ENCODE assay signal across 1 cellular context in genomic region chr4:90958256-90958895, GRCh38.
A peak's percentile ranks its signal among the peaks of the same experiment; 100 is the strongest.
TF ChIP-seq lines count a peak whose summit lies in the region.

No MANE protein-coding gene starts in this region.

TF ChIP-seq in HEK293, 187 proteins besides CTCF, POLR2A, EP300 and RAD21 (continued from another document and continues in another):
- TF ChIP-seq ZNF843 (tag by site-specific recombination; IDR thresholded peaks at IDR 0.05): peak; percentile 72; the same call in 1 of the 2 replicates
- TF ChIP-seq ZNF664 (tag by site-specific recombination; IDR thresholded peaks at IDR 0.05): no peak
- no peak for TF ChIP-seq ZNF555 (tag by site-specific recombination; conservative IDR thresholded peaks at IDR 0.05)
- TF ChIP-seq ZNF621 (tag by site-specific recombination; IDR thresholded peaks at IDR 0.05): no peak
- TF ChIP-seq ZNF366 (tag by site-specific recombination; conservative IDR thresholded peaks at IDR 0.05): peak; percentile 81
- no peak for TF ChIP-seq ZEB2 (tag by site-specific recombination; IDR thresholded peaks at IDR 0.05)
- no peak for TF ChIP-seq ZNF140 (tag by site-specific recombination; IDR thresholded peaks at IDR 0.05)
- no peak for TF ChIP-seq ZNF292 (tag by site-specific recombination; IDR thresholded peaks at IDR 0.05; ENCODE audit: borderline replicate concordance, low read depth)
- TF ChIP-seq ZNF214 (tag by site-specific recombination; IDR thresholded peaks at IDR 0.05; ENCODE audit: borderline replicate concordance): no peak
- TF ChIP-seq, protein P1, sequence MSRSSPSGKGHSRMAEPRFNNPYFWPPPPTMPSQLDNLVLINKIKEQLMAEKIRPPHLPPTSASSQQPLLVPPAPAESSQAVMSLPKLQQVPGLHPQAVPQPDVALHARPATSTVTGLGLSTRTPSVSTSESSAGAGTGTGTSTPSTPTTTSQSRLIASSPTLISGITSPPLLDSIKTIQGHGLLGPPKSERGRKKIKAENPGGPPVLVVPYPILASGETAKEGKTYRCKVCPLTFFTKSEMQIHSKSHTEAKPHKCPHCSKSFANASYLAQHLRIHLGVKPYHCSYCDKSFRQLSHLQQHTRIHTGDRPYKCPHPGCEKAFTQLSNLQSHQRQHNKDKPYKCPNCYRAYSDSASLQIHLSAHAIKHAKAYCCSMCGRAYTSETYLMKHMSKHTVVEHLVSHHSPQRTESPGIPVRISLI (tag by site-specific recombination; IDR thresholded peaks at IDR 0.05): peak; percentile 95
- no peak for TF ChIP-seq YY2 (tag by site-specific recombination; IDR thresholded peaks at IDR 0.05)
- no peak for TF ChIP-seq ZFP41 (tag by site-specific recombination; IDR thresholded peaks at IDR 0.05; ENCODE audit: borderline replicate concordance)
- peak; percentile 97 for TF ChIP-seq INSM2 (tag by site-specific recombination; IDR thresholded peaks at IDR 0.05)
- TF ChIP-seq, protein P2, sequence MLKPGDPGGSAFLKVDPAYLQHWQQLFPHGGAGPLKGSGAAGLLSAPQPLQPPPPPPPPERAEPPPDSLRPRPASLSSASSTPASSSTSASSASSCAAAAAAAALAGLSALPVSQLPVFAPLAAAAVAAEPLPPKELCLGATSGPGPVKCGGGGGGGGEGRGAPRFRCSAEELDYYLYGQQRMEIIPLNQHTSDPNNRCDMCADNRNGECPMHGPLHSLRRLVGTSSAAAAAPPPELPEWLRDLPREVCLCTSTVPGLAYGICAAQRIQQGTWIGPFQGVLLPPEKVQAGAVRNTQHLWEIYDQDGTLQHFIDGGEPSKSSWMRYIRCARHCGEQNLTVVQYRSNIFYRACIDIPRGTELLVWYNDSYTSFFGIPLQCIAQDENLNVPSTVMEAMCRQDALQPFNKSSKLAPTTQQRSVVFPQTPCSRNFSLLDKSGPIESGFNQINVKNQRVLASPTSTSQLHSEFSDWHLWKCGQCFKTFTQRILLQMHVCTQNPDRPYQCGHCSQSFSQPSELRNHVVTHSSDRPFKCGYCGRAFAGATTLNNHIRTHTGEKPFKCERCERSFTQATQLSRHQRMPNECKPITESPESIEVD (tag by site-specific recombination; IDR thresholded peaks at IDR 0.05): peak; percentile 81
- TF ChIP-seq ZNF692 (tag by site-specific recombination; IDR thresholded peaks at IDR 0.05): 0 out of 2 replicates have a peak, but pooled peaks have one; percentile 30
- no peak for TF ChIP-seq MEIS1 (CRISPR knock-in tag; IDR thresholded peaks at IDR 0.05; ENCODE audit: borderline replicate concordance)
- no peak for TF ChIP-seq ZNF768 (tag by site-specific recombination; IDR thresholded peaks at IDR 0.05)
- TF ChIP-seq, protein P3, sequence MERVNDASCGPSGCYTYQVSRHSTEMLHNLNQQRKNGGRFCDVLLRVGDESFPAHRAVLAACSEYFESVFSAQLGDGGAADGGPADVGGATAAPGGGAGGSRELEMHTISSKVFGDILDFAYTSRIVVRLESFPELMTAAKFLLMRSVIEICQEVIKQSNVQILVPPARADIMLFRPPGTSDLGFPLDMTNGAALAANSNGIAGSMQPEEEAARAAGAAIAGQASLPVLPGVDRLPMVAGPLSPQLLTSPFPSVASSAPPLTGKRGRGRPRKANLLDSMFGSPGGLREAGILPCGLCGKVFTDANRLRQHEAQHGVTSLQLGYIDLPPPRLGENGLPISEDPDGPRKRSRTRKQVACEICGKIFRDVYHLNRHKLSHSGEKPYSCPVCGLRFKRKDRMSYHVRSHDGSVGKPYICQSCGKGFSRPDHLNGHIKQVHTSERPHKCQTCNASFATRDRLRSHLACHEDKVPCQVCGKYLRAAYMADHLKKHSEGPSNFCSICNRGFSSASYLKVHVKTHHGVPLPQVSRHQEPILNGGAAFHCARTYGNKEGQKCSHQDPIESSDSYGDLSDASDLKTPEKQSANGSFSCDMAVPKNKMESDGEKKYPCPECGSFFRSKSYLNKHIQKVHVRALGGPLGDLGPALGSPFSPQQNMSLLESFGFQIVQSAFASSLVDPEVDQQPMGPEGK (tag by site-specific recombination; IDR thresholded peaks at IDR 0.05): no peak; the same call in 1 of the 2 replicates
- no peak for TF ChIP-seq KLF7 (tag by site-specific recombination; IDR thresholded peaks at IDR 0.05; ENCODE audit: borderline replicate concordance)
- no peak for TF ChIP-seq PRDM1 (tag by site-specific recombination; IDR thresholded peaks at IDR 0.05)
- TF ChIP-seq OVOL3 (tag by site-specific recombination; IDR thresholded peaks at IDR 0.05): no peak
- TF ChIP-seq KLF1 (tag by site-specific recombination; IDR thresholded peaks at IDR 0.05): no peak
- no peak for TF ChIP-seq ZSCAN18 (tag by site-specific recombination; IDR thresholded peaks at IDR 0.05)
- TF ChIP-seq ZNF639 (tag by site-specific recombination; IDR thresholded peaks at IDR 0.05): peak; percentile 31; the same call in 1 of the 2 replicates
- no peak for TF ChIP-seq ZNF146 (tag by site-specific recombination; IDR thresholded peaks at IDR 0.05)
- TF ChIP-seq GFI1B (tag by site-specific recombination; IDR thresholded peaks at IDR 0.05): no peak
- no peak for TF ChIP-seq ZNF626 (tag by site-specific recombination; IDR thresholded peaks at IDR 0.05)
- TF ChIP-seq SETDB1 (IDR thresholded peaks at IDR 0.05; ENCODE audit: insufficient read length, low read length): peak; percentile 90
- peak; percentile 94 for TF ChIP-seq TRIM28 (IDR thresholded peaks at IDR 0.05; ENCODE audit: borderline replicate concordance, low read length)
- TF ChIP-seq ZNF600 (tag by site-specific recombination; IDR thresholded peaks at IDR 0.05): peak; percentile 47; the same call in 1 of the 2 replicates
- TF ChIP-seq, protein P4, sequence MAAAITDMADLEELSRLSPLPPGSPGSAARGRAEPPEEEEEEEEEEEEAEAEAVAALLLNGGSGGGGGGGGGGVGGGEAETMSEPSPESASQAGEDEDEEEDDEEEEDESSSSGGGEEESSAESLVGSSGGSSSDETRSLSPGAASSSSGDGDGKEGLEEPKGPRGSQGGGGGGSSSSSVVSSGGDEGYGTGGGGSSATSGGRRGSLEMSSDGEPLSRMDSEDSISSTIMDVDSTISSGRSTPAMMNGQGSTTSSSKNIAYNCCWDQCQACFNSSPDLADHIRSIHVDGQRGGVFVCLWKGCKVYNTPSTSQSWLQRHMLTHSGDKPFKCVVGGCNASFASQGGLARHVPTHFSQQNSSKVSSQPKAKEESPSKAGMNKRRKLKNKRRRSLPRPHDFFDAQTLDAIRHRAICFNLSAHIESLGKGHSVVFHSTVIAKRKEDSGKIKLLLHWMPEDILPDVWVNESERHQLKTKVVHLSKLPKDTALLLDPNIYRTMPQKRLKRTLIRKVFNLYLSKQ (tag by site-specific recombination; IDR thresholded peaks at IDR 0.05; ENCODE audit: borderline replicate concordance): no peak
- no peak for TF ChIP-seq ZNF521 (tag by site-specific recombination; IDR thresholded peaks at IDR 0.05)
- no peak for TF ChIP-seq ZNF670 (tag by site-specific recombination; IDR thresholded peaks at IDR 0.05; ENCODE audit: low read depth)
- no peak for TF ChIP-seq HOXC10 (CRISPR knock-in tag; IDR thresholded peaks at IDR 0.05)
- no peak for TF ChIP-seq OSR2 (tag by site-specific recombination; IDR thresholded peaks at IDR 0.05)
- TF ChIP-seq ZNF585B (tag by site-specific recombination; IDR thresholded peaks at IDR 0.05): no peak
- TF ChIP-seq ZNF350 (tag by site-specific recombination; IDR thresholded peaks at IDR 0.05): no peak
- TF ChIP-seq, protein P5, sequence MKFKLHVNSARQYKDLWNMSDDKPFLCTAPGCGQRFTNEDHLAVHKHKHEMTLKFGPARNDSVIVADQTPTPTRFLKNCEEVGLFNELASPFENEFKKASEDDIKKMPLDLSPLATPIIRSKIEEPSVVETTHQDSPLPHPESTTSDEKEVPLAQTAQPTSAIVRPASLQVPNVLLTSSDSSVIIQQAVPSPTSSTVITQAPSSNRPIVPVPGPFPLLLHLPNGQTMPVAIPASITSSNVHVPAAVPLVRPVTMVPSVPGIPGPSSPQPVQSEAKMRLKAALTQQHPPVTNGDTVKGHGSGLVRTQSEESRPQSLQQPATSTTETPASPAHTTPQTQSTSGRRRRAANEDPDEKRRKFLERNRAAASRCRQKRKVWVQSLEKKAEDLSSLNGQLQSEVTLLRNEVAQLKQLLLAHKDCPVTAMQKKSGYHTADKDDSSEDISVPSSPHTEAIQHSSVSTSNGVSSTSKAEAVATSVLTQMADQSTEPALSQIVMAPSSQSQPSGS (tag by site-specific recombination; IDR thresholded peaks at IDR 0.05; ENCODE audit: low read depth): no peak
- TF ChIP-seq ZNF48 (tag by site-specific recombination; IDR thresholded peaks at IDR 0.05): no peak
- TF ChIP-seq ZNF777 (tag by site-specific recombination; IDR thresholded peaks at IDR 0.05; ENCODE audit: borderline replicate concordance): no peak
- peak; percentile 61 for TF ChIP-seq ZNF335 (tag by site-specific recombination; conservative IDR thresholded peaks at IDR 0.05)
- no peak for TF ChIP-seq KLF17 (tag by site-specific recombination; IDR thresholded peaks at IDR 0.05)
- TF ChIP-seq, protein P6, sequence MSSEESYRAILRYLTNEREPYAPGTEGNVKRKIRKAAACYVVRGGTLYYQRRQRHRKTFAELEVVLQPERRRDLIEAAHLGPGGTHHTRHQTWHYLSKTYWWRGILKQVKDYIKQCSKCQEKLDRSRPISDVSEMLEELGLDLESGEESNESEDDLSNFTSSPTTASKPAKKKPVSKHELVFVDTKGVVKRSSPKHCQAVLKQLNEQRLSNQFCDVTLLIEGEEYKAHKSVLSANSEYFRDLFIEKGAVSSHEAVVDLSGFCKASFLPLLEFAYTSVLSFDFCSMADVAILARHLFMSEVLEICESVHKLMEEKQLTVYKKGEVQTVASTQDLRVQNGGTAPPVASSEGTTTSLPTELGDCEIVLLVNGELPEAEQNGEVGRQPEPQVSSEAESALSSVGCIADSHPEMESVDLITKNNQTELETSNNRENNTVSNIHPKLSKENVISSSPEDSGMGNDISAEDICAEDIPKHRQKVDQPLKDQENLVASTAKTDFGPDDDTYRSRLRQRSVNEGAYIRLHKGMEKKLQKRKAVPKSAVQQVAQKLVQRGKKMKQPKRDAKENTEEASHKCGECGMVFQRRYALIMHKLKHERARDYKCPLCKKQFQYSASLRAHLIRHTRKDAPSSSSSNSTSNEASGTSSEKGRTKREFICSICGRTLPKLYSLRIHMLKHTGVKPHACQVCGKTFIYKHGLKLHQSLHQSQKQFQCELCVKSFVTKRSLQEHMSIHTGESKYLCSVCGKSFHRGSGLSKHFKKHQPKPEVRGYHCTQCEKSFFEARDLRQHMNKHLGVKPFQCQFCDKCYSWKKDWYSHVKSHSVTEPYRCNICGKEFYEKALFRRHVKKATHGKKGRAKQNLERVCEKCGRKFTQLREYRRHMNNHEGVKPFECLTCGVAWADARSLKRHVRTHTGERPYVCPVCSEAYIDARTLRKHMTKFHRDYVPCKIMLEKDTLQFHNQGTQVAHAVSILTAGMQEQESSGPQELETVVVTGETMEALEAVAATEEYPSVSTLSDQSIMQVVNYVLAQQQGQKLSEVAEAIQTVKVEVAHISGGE (tag by site-specific recombination; conservative IDR thresholded peaks at IDR 0.05; ENCODE audit: low read depth): no peak
- TF ChIP-seq REPIN1 (tag by site-specific recombination; IDR thresholded peaks at IDR 0.05; ENCODE audit: low read depth): no peak
- TF ChIP-seq SP7 (tag by site-specific recombination; IDR thresholded peaks at IDR 0.05): peak; percentile 82
- no peak for TF ChIP-seq ZNF76 (tag by site-specific recombination; IDR thresholded peaks at IDR 0.05; ENCODE audit: borderline replicate concordance, low read depth)
- TF ChIP-seq GLIS1 (tag by site-specific recombination; IDR thresholded peaks at IDR 0.05): no peak
- no peak for TF ChIP-seq ZBTB48 (tag by site-specific recombination; IDR thresholded peaks at IDR 0.05)
